8 cellular contexts compared by ENCODE assay signal in the genomic region with DNA sequence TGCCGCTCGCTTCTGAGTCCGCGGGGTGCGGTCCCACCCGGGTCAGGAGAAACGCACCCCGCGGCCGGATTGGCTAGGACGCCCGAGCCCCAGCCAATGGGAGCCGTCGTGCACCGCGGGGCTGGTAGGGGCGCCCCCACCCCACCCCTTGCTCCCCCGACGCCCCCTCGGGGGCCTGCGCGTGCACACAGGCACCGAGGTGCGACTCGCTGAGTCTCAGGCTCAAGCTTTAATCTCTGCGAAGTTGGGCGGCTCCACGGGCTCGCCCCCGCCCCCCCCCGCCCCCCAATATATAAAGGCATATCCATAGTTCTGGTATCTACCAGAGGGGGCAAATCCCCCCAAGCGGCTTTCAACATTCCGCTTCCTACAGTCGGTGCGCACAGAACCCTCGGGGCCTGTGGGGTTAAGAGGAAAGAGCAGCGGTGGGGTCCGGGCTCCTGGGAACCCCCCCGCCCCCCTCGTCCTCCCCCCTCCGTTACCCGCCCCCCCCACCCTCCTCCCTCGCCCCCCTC. TPM values are rescaled to one million over a fixed set of nuclear protein-coding genes. Genes with fewer than 3 reads are reported as not detected.
DNase-seq lines count a peak whose midpoint lies in the region; TF ChIP-seq lines count a peak whose summit lies in the region.

A gene with protein sequence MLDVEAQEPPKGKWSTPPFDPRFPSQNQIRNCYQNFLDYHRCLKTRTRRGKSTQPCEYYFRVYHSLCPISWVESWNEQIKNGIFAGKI (minus strand): TSS at position 22 of the 515 bp plus-strand sequence. CDS start 198 bp downstream, outside the sequence.

- no peaks in the 10 kb centered on the region for H3K36me3 Mint-ChIP-seq in activated CD4-positive, alpha-beta T cell treated with anti-CD3 and anti-CD28 coated beads, Interleukin-2, amount 10 ng/mL, durations not matched to agents 24 days and 14 days (ENCODE audit: low read depth)

- H3K27me3 ChIP-seq in adipocyte (replicated peaks; ENCODE audit: control insufficient read depth, insufficient read depth, low read length) = peaks cover 37% of the 10 kb centered on the region
- peaks cover 37% of the 10 kb centered on the region for H3K27me3 ChIP-seq in kidney epithelial cell (ENCODE audit: control insufficient read depth, insufficient read depth, low read length)
- peaks cover 49% of the 10 kb centered on the region for H3K27me3 ChIP-seq in suprapubic skin

- no peaks in the 10 kb centered on the region for H3K9me3 ChIP-seq in adipocyte (ENCODE audit: control insufficient read depth, low read length)
- no peaks in the 10 kb centered on the region for H3K9me3 ChIP-seq in suprapubic skin

- no peak for TF ChIP-seq POLR2A in suprapubic skin (IDR thresholded peaks at IDR 0.05)

- WGBS in suprapubic skin = 4% methylated on average over 14 of the region's 43 CpGs

- H3K4me1 ChIP-seq in adipocyte (ENCODE audit: control insufficient read depth, insufficient read depth, low read length) (no peaks in the 10 kb centered on the region), suprapubic skin (peaks cover 25% of the 10 kb centered on the region)

- TF ChIP-seq CTCF in kidney epithelial cell (IDR thresholded peaks at IDR 0.05; ENCODE audit: insufficient read depth, low read length, poor library complexity, severe bottlenecking) = no peak
- TF ChIP-seq CTCF in suprapubic skin (IDR thresholded peaks at IDR 0.05) = no peak

- H3K4me1 Mint-ChIP-seq in activated CD4-positive, alpha-beta T cell treated with anti-CD3 and anti-CD28 coated beads, Interleukin-2, amount 10 ng/mL, durations not matched to agents 24 days and 14 days = peaks cover 22% of the 10 kb centered on the region

- H3K27me3 Mint-ChIP-seq in activated CD4-positive, alpha-beta T cell treated with anti-CD3 and anti-CD28 coated beads, Interleukin-2, amount 10 ng/mL, durations not matched to agents 24 days and 14 days = peaks cover 49% of the 10 kb centered on the region

- H3K27ac ChIP-seq in suprapubic skin = no peak within 1 kb of the TSS

- no peak within 1 kb of the TSS for H3K9ac ChIP-seq in adipocyte (ENCODE audit: low read length)

- intact Hi-C loops in activated CD4-positive, alpha-beta T cell treated with anti-CD3 and anti-CD28 coated beads, Interleukin-2, amount 10 ng/mL, durations not matched to agents 24 days and 14 days (cut with micrococcal nuclease) = no loop called here

- H3K36me3 ChIP-seq in adipocyte (ENCODE audit: control insufficient read depth, insufficient read depth, low read length, severe bottlenecking) (no peaks in the 10 kb centered on the region), kidney epithelial cell (ENCODE audit: control insufficient read depth, insufficient read depth, low read length) (no peaks in the 10 kb centered on the region), suprapubic skin (no peaks in the 10 kb centered on the region)

- no peaks in the 10 kb centered on the region for H3K9me3 Mint-ChIP-seq in activated CD4-positive, alpha-beta T cell treated with anti-CD3 and anti-CD28 coated beads, Interleukin-2, amount 10 ng/mL, durations not matched to agents 24 days and 14 days

- no peak within 1 kb of the TSS for H3K27ac Mint-ChIP-seq in activated CD4-positive, alpha-beta T cell treated with anti-CD3 and anti-CD28 coated beads, Interleukin-2, amount 10 ng/mL, durations not matched to agents 24 days and 14 days

- peak within 1 kb of the TSS; percentile 83 for H3K4me3 Mint-ChIP-seq in activated CD4-positive, alpha-beta T cell treated with anti-CD3 and anti-CD28 coated beads, Interleukin-2, amount 10 ng/mL, durations not matched to agents 24 days and 14 days

- peak within 1 kb of the TSS; percentile 54 for H3K4me3 ChIP-seq in adipocyte (ENCODE audit: low read length)
- H3K4me3 ChIP-seq in kidney epithelial cell (ENCODE audit: low read depth, low read length) = peak within 1 kb of the TSS; percentile 49
- H3K4me3 ChIP-seq in suprapubic skin = peak within 1 kb of the TSS; percentile 46

- no peak for TF ChIP-seq EP300 in suprapubic skin (IDR thresholded peaks at IDR 0.05)

- peak; percentile 70 for DNase-seq in activated CD4-positive, alpha-beta T cell treated with anti-CD3 and anti-CD28 coated beads, Interleukin-2, amount 10 ng/mL, durations not matched to agents 24 days and 14 days
- DNase-seq in activated CD4-positive, alpha-beta T cell treated with anti-CD3 and anti-CD28 coated beads, Interleukin-2, amount 50 U/mL, for 4 hours = no peak
- DNase-seq in adipocyte (ENCODE audit: low read depth) = no peak
- DNase-seq in kidney epithelial cell (ENCODE audit: low read depth) = no peak
- peak in 1 of 2 donors; percentile 69 for DNase-seq in suprapubic skin (ENCODE audit: low spot score in 2 of 2)
- DNase-seq in MV-4-11 (lab: John Stamatoyannopoulos, UW) = no peak
- DNase-seq in NCI-H345 treated with DMSO at 0.1 percent for 48 hours (lab: John Stamatoyannopoulos, UW; ENCODE audit: unreplicated experiment) = no peak
- DNase-seq in medulla oblongata (ENCODE audit: extremely low spot score) = no peak

RNA-seq across cellular contexts. Expression of the gene that starts here (rescaled TPM):
- 0.26 TPM in 1 of 2 replicates, not detected in the other for total RNA-seq in activated CD4-positive, alpha-beta T cell treated with anti-CD3 and anti-CD28 coated beads, Interleukin-2, amount 10 ng/mL, durations not matched to agents 24 days and 14 days
- total RNA-seq in kidney epithelial cell = 0.14 and 0.29 TPM in 2 replicates
- 1 to 10 TPM in 3 of 4 donors, under 1 TPM in 1; 0.47 to 1.9 (median 1.3) TPM for total RNA-seq in suprapubic skin

Comparison
In these comparisons a context has a peak if more than half of its experiments do, and no peak if none do; other contexts are left out.
1. Peak in DNase-seq in activated CD4-positive, alpha-beta T cell treated with anti-CD3 and anti-CD28 coated beads, Interleukin-2, amount 10 ng/mL, durations not matched to agents 24 days and 14 days; RNA of the gene not detected or under 1 TPM.